Comparison of ENCODE assay signal across 1 cellular context in the genomic region with DNA sequence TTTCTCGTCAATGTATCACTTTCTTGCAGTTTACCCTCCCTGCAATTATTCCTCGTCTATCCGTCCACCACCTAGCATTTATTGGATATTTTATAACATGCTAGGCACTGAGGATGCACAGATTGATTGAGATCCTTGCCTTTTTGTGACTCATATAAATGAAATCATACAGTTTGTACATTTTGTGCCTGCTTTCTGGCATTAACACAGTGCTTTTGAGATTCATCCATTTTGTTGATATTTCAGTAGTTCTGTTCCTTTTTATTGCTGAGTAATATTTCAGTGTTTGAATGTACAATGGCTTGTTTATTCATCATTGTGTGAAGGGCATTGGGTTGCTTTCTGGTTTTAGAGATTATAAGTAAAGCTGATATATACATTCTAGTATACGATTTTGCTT.
TF ChIP-seq lines count a peak whose summit lies in the region.

No MANE protein-coding gene starts in this region.

TF ChIP-seq in K562, 482 proteins besides CTCF, POLR2A, EP300 and RAD21 (continued from another document):
- TF ChIP-seq MEIS2 (IDR thresholded peaks at IDR 0.05; ENCODE audit: partially characterized antibody): no peak
